8 cellular contexts compared by ENCODE assay signal in genomic region chr17:73192894-73193701, GRCh38.
DNase-seq lines count a peak whose midpoint lies in the region; ATAC-seq and TF ChIP-seq lines count a peak whose summit lies in the region.

Gene COG1, plus strand, starts transcription at chr17:73193055. Its CDS starts 15 bp downstream, at chr17:73193070.

- peak within 1 kb of the TSS; percentile 98 for H3K27ac Mint-ChIP-seq in nephron progenitor cell

- no peaks in the 10 kb centered on the region for H3K9me3 Mint-ChIP-seq in nephron progenitor cell

- peak within 1 kb of the TSS; percentile 87 for H3K4me3 ChIP-seq in LNCaP clone FGC (ENCODE audit: low read depth, low read length)
- H3K4me3 ChIP-seq in fibroblast of pulmonary artery (replicated peaks; ENCODE audit: low read depth, low read length), result peak within 1 kb of the TSS; percentile 90

- no peak for TF ChIP-seq CTCF in LNCaP clone FGC (IDR thresholded peaks at IDR 0.05; ENCODE audit: control insufficient read depth, extremely low read depth, insufficient read depth)
- TF ChIP-seq CTCF in fibroblast of pulmonary artery (IDR thresholded peaks at IDR 0.05; ENCODE audit: low read length, missing control alignments), result no peak
- TF ChIP-seq CTCF in nephron progenitor cell (IDR thresholded peaks at IDR 0.05), result no peak

- H3K36me3 Mint-ChIP-seq in nephron progenitor cell (ENCODE audit: low read depth), result peaks cover 24% of the 10 kb centered on the region

- H3K4me3 Mint-ChIP-seq in nephron progenitor cell, result peak within 1 kb of the TSS; percentile 97

- DNase-seq in DMS79 (lab: John Stamatoyannopoulos, UW) (peak; percentile 51), LNCaP clone FGC (ENCODE audit: low read depth) (no peak), SHP77 (lab: John Stamatoyannopoulos, UW) (peak; percentile 87 to 90), fibroblast of pulmonary artery (ENCODE audit: low read depth) (peak; percentile 85), nephron progenitor cell (peak; percentile 88)
- DNase-seq in activated T-helper 9 cell treated with anti-CD3 and anti-CD28 coated beads, Interleukin-2, amount 50 U/mL, for 16 hours (ENCODE audit: low read depth), result peak; percentile 64
- peak; percentile 85 for DNase-seq in stimulated activated naive CD8-positive, alpha-beta T cell treated with anti-CD3 and anti-CD28 coated beads, Interleukin-15, Interleukin-2, amounts not matched to agents 100 U/mL and 50 U/mL, for 24 hours

- peaks cover 54% of the 10 kb centered on the region for H3K4me1 Mint-ChIP-seq in nephron progenitor cell

- H3K27me3 Mint-ChIP-seq in nephron progenitor cell (ENCODE audit: low read depth, poor library complexity), result peaks cover 5% of the 10 kb centered on the region

- peak; percentile 68 for ATAC-seq in GM21786 (IDR thresholded peaks at IDR 0.05; ENCODE audit: unreplicated experiment)
- ATAC-seq in stimulated activated naive CD8-positive, alpha-beta T cell treated with anti-CD3 and anti-CD28 coated beads, Interleukin-15, Interleukin-2, amounts not matched to agents 100 U/mL and 50 U/mL, for 24 hours, result peak; percentile 74
